Comparison of ENCODE assay signal across 37 cellular contexts in genomic region chr11:56207796-56208195, GRCh38. TPM values are rescaled to one million over a fixed set of nuclear protein-coding genes. Genes with fewer than 3 reads are reported as not detected.
"Had no signal": no experiment of that assay in that cellular context is flagged by ENCODE, and none has a peak within 500 bp of the region (broad histone marks: within the 10 kb centered on the region; RNA-seq: fewer than 3 reads in every experiment).

No MANE protein-coding gene starts in this region.

- FAIRE-seq: astrocyte, TTC549 had no signal

- H3K27me3 ChIP-seq: adrenal gland, body of pancreas, brain microvascular endothelial cell, breast epithelium had no signal

- H3K4me3 ChIP-seq: adrenal gland, body of pancreas, breast epithelium had no signal

- H3K4me1 ChIP-seq: adrenal gland, body of pancreas, breast epithelium had no signal

- ATAC-seq: activated CD8-positive, alpha-beta T cell treated with anti-CD3 and anti-CD28 coated beads for 36 hours; activated naive CD4-positive, alpha-beta T cell treated with anti-CD3 and anti-CD28 coated beads, Interleukin-2, amount 50 U/mL, for 72 hours; activated T-cell treated with anti-CD3 and anti-CD28 coated beads, Interleukin-2, amount 50 U/mL, for 4 hours; activated T-cell treated with anti-CD3 and anti-CD28 coated beads, Interleukin-2, amount 50 U/mL, for 72 hours; activated T-helper 17 cell treated with anti-CD3 and anti-CD28 coated beads, Interleukin-2, amount 50 U/mL, for 72 hours; body of pancreas had no signal

- DNase-seq: activated B cell treated with CpG ODN at 0.5 μM for 24 hours; activated CD4-positive, alpha-beta memory T cell treated with anti-CD3 and anti-CD28 coated beads for 36 hours; activated CD4-positive, alpha-beta T cell treated with anti-CD3 and anti-CD28 coated beads for 4 hours; activated CD4-positive, alpha-beta T cell treated with anti-CD3 and anti-CD28 coated beads, Interleukin-2, amount 10 ng/mL, durations not matched to agents 24 days and 14 days; activated CD4-positive, alpha-beta T cell treated with anti-CD3 and anti-CD28 coated beads, Interleukin-2, amount 50 U/mL, for 1 hour; activated CD4-positive, alpha-beta T cell treated with anti-CD3 and anti-CD28 coated beads, Interleukin-2, amount 50 U/mL, for 4 hours; activated CD4-positive, CD25-positive, alpha-beta regulatory T cell treated with anti-CD3 and anti-CD28 coated beads, Interleukin-2, amount 50 U/mL, for 72 hours; activated CD8-positive, alpha-beta memory T cell treated with anti-CD3 and anti-CD28 coated beads, Interleukin-2, amount 50 U/mL, for 4 hours; activated CD8-positive, alpha-beta T cell treated with anti-CD3 and anti-CD28 coated beads for 36 hours; activated effector memory CD4-positive, alpha-beta T cell treated with anti-CD3 and anti-CD28 coated beads, Interleukin-2, amount 50 U/mL, for 16 hours; activated gamma-delta T cell treated with Interleukin-2 at 50 U/mL for 16 hours; activated naive CD4-positive, alpha-beta T cell; activated naive CD4-positive, alpha-beta T cell treated with anti-CD3 and anti-CD28 coated beads for 36 hours; activated naive CD4-positive, alpha-beta T cell treated with anti-CD3 and anti-CD28 coated beads, Interleukin-2, amount 50 U/mL, for 16 hours; activated naive CD8-positive, alpha-beta T cell treated with anti-CD3 and anti-CD28 coated beads for 36 hours; activated T-cell treated with anti-CD3 and anti-CD28 coated beads for 4 hours; activated T-cell treated with anti-CD3 and anti-CD28 coated beads, Interleukin-2, amount 50 U/mL, for 1 hour; activated T-cell treated with anti-CD3 and anti-CD28 coated beads, Interleukin-2, amount 50 U/mL, for 4 hours; activated T-cell treated with anti-CD3 and anti-CD28 coated beads, Interleukin-2, amount 50 U/mL, for 72 hours; adrenal gland; amniotic stem cell; aorta; body of pancreas; brain microvascular endothelial cell; central memory CD4-positive, alpha-beta T cell; T-helper 2 cell; T-helper 9 cell had no signal

- H3K27ac ChIP-seq: adrenal gland, body of pancreas, brain microvascular endothelial cell, breast epithelium, VCaP had no signal

- H3K9me3 ChIP-seq: adrenal gland, body of pancreas, breast epithelium had no signal

- H3K36me3 ChIP-seq: adrenal gland, brain microvascular endothelial cell, breast epithelium had no signal

RNA-seq across cellular contexts. Expression of gene OR5T2, which starts 26.3 kb away (rescaled TPM):
- total RNA-seq: activated B cell treated with CpG ODN at 0.5 μM for 24 hours; activated CD4-positive, alpha-beta memory T cell treated with anti-CD3 and anti-CD28 coated beads for 36 hours; activated CD4-positive, alpha-beta T cell treated with anti-CD3 and anti-CD28 coated beads, Interleukin-2, amount 10 ng/mL, durations not matched to agents 24 days and 14 days; activated CD8-positive, alpha-beta memory T cell treated with anti-CD3 and anti-CD28 coated beads for 36 hours; activated CD8-positive, alpha-beta T cell treated with anti-CD3 and anti-CD28 coated beads for 36 hours; activated naive CD4-positive, alpha-beta T cell treated with anti-CD3 and anti-CD28 coated beads for 36 hours; activated naive CD4-positive, alpha-beta T cell treated with anti-CD3 and anti-CD28 coated beads, Interleukin-2, amount 50 U/mL, for 72 hours; activated naive CD8-positive, alpha-beta T cell treated with anti-CD3 and anti-CD28 coated beads for 36 hours; activated T-cell treated with anti-CD3 and anti-CD28 coated beads, Interleukin-2, amount 50 U/mL, for 4 hours; activated T-cell treated with anti-CD3 and anti-CD28 coated beads, Interleukin-2, amount 50 U/mL, for 72 hours; activated T-helper 1 cell treated with anti-CD3 and anti-CD28 coated beads, Interleukin-12 subunit alpha, Interleukin-12 subunit beta, Interleukin-2, Interleukin-4 antibody, amounts not matched to agents 30 ng/mL and 10 ng/mL and 1 ng/mL, durations not matched to agents 14 hours and 24 hours and 36 hours; activated T-helper 17 cell treated with anti-CD3 and anti-CD28 coated beads, Interleukin-2, amount 50 U/mL, for 72 hours; adrenal gland; aorta; astrocyte; body of pancreas; breast epithelium; cardiac septum; cerebellum had no signal
- polyA plus RNA-seq: adrenal gland, aorta had no signal

RNA-seq across cellular contexts. Expression of gene OR5J2, which starts 31.4 kb away (rescaled TPM):
- total RNA-seq: activated B cell treated with CpG ODN at 0.5 μM for 24 hours; activated CD4-positive, alpha-beta memory T cell treated with anti-CD3 and anti-CD28 coated beads for 36 hours; activated CD4-positive, alpha-beta T cell treated with anti-CD3 and anti-CD28 coated beads, Interleukin-2, amount 10 ng/mL, durations not matched to agents 24 days and 14 days; activated CD8-positive, alpha-beta memory T cell treated with anti-CD3 and anti-CD28 coated beads for 36 hours; activated CD8-positive, alpha-beta T cell treated with anti-CD3 and anti-CD28 coated beads for 36 hours; activated naive CD4-positive, alpha-beta T cell treated with anti-CD3 and anti-CD28 coated beads for 36 hours; activated naive CD4-positive, alpha-beta T cell treated with anti-CD3 and anti-CD28 coated beads, Interleukin-2, amount 50 U/mL, for 72 hours; activated naive CD8-positive, alpha-beta T cell treated with anti-CD3 and anti-CD28 coated beads for 36 hours; activated T-cell treated with anti-CD3 and anti-CD28 coated beads, Interleukin-2, amount 50 U/mL, for 4 hours; activated T-cell treated with anti-CD3 and anti-CD28 coated beads, Interleukin-2, amount 50 U/mL, for 72 hours; activated T-helper 1 cell treated with anti-CD3 and anti-CD28 coated beads, Interleukin-12 subunit alpha, Interleukin-12 subunit beta, Interleukin-2, Interleukin-4 antibody, amounts not matched to agents 30 ng/mL and 10 ng/mL and 1 ng/mL, durations not matched to agents 14 hours and 24 hours and 36 hours; activated T-helper 17 cell treated with anti-CD3 and anti-CD28 coated beads, Interleukin-2, amount 50 U/mL, for 72 hours; adrenal gland; aorta; astrocyte; body of pancreas; breast epithelium; cardiac septum; cerebellum had no signal
- polyA plus RNA-seq: adrenal gland, aorta had no signal

RNA-seq across cellular contexts. Expression of gene OR5T3, which starts 44.3 kb away (rescaled TPM):
- total RNA-seq: activated B cell treated with CpG ODN at 0.5 μM for 24 hours; activated CD4-positive, alpha-beta memory T cell treated with anti-CD3 and anti-CD28 coated beads for 36 hours; activated CD4-positive, alpha-beta T cell treated with anti-CD3 and anti-CD28 coated beads, Interleukin-2, amount 10 ng/mL, durations not matched to agents 24 days and 14 days; activated CD8-positive, alpha-beta memory T cell treated with anti-CD3 and anti-CD28 coated beads for 36 hours; activated CD8-positive, alpha-beta T cell treated with anti-CD3 and anti-CD28 coated beads for 36 hours; activated naive CD4-positive, alpha-beta T cell treated with anti-CD3 and anti-CD28 coated beads for 36 hours; activated naive CD4-positive, alpha-beta T cell treated with anti-CD3 and anti-CD28 coated beads, Interleukin-2, amount 50 U/mL, for 72 hours; activated naive CD8-positive, alpha-beta T cell treated with anti-CD3 and anti-CD28 coated beads for 36 hours; activated T-cell treated with anti-CD3 and anti-CD28 coated beads, Interleukin-2, amount 50 U/mL, for 4 hours; activated T-cell treated with anti-CD3 and anti-CD28 coated beads, Interleukin-2, amount 50 U/mL, for 72 hours; activated T-helper 1 cell treated with anti-CD3 and anti-CD28 coated beads, Interleukin-12 subunit alpha, Interleukin-12 subunit beta, Interleukin-2, Interleukin-4 antibody, amounts not matched to agents 30 ng/mL and 10 ng/mL and 1 ng/mL, durations not matched to agents 14 hours and 24 hours and 36 hours; activated T-helper 17 cell treated with anti-CD3 and anti-CD28 coated beads, Interleukin-2, amount 50 U/mL, for 72 hours; adrenal gland; aorta; astrocyte; body of pancreas; breast epithelium; cardiac septum; cerebellum had no signal
- polyA plus RNA-seq: adrenal gland, aorta had no signal

RNA-seq across cellular contexts. Expression of gene OR8K5, which starts 47.7 kb away (rescaled TPM):
- total RNA-seq: activated B cell treated with CpG ODN at 0.5 μM for 24 hours; activated CD4-positive, alpha-beta memory T cell treated with anti-CD3 and anti-CD28 coated beads for 36 hours; activated CD4-positive, alpha-beta T cell treated with anti-CD3 and anti-CD28 coated beads, Interleukin-2, amount 10 ng/mL, durations not matched to agents 24 days and 14 days; activated CD8-positive, alpha-beta memory T cell treated with anti-CD3 and anti-CD28 coated beads for 36 hours; activated CD8-positive, alpha-beta T cell treated with anti-CD3 and anti-CD28 coated beads for 36 hours; activated naive CD4-positive, alpha-beta T cell treated with anti-CD3 and anti-CD28 coated beads for 36 hours; activated naive CD4-positive, alpha-beta T cell treated with anti-CD3 and anti-CD28 coated beads, Interleukin-2, amount 50 U/mL, for 72 hours; activated naive CD8-positive, alpha-beta T cell treated with anti-CD3 and anti-CD28 coated beads for 36 hours; activated T-cell treated with anti-CD3 and anti-CD28 coated beads, Interleukin-2, amount 50 U/mL, for 4 hours; activated T-cell treated with anti-CD3 and anti-CD28 coated beads, Interleukin-2, amount 50 U/mL, for 72 hours; activated T-helper 1 cell treated with anti-CD3 and anti-CD28 coated beads, Interleukin-12 subunit alpha, Interleukin-12 subunit beta, Interleukin-2, Interleukin-4 antibody, amounts not matched to agents 30 ng/mL and 10 ng/mL and 1 ng/mL, durations not matched to agents 14 hours and 24 hours and 36 hours; activated T-helper 17 cell treated with anti-CD3 and anti-CD28 coated beads, Interleukin-2, amount 50 U/mL, for 72 hours; adrenal gland; aorta; astrocyte; body of pancreas; breast epithelium; cardiac septum; cerebellum had no signal
- polyA plus RNA-seq: adrenal gland, aorta had no signal
